ENCODE assay signal across 1 cellular context in genomic region chrX:10783451-10783995, GRCh38.
TF ChIP-seq lines count a peak whose summit lies in the region.

No MANE protein-coding gene starts in this region.

TF ChIP-seq in IMR-90, 13 proteins besides CTCF, POLR2A, EP300 and RAD21:
- TF ChIP-seq FOS (IDR thresholded peaks at IDR 0.05; ENCODE audit: low read depth, low read length): no peak
